14 cellular contexts compared by ENCODE assay signal in genomic region chr3:44845528-44846520, GRCh38. TPM values are rescaled to one million over a fixed set of nuclear protein-coding genes. Genes with fewer than 3 reads are reported as not detected.
DNase-seq lines count a peak whose midpoint lies in the region; ATAC-seq and TF ChIP-seq lines count a peak whose summit lies in the region.
"Had no signal": no experiment of that assay in that cellular context is flagged by ENCODE, and none has a peak within 500 bp of the region (broad histone marks: within the 10 kb centered on the region; RNA-seq: fewer than 3 reads in every experiment).

No MANE protein-coding gene starts in this region.

- H3K4me1 ChIP-seq in esophagus squamous epithelium = peaks cover 0 to 26% (median 8%) of the 10 kb centered on the region in 3 donors

- no peaks in the 10 kb centered on the region for H3K9me3 Mint-ChIP-seq in activated T-helper 17 cell treated with anti-CD3 and anti-CD28 coated beads, Interleukin-2, amount 50 U/mL, for 72 hours
- no peaks in the 10 kb centered on the region for H3K9me3 Mint-ChIP-seq in T-helper 2 cell treated with Interferon-gamma antibody and Interleukin-4, amounts not matched to agents 5 μg/mL and 100 μg/mL, for 36 hours
- no peaks in the 10 kb centered on the region for H3K9me3 Mint-ChIP-seq in stimulated activated naive B cell treated with anti-CD40 and anti-IgM and Interleukin-4, amounts not matched to agents 10 μg/mL and 1 μg/mL and 100 μg/mL, for 72 hours
- H3K9me3 Mint-ChIP-seq: T-helper 1 cell treated with Interleukin-12 subunit alpha and Interleukin-12 subunit beta and Interleukin-4 antibody, amounts not matched to agents 30 μg/mL and 1 μg/mL, for 36 hours had no signal

- H3K4me3 Mint-ChIP-seq in activated T-helper 17 cell treated with anti-CD3 and anti-CD28 coated beads, Interleukin-2, amount 50 U/mL, for 72 hours = no peak overlapping the region
- H3K4me3 Mint-ChIP-seq in T-helper 2 cell treated with Interferon-gamma antibody and Interleukin-4, amounts not matched to agents 5 μg/mL and 100 μg/mL, for 36 hours = no peak overlapping the region
- no peak overlapping the region for H3K4me3 Mint-ChIP-seq in stimulated activated naive B cell treated with anti-CD40 and anti-IgM and Interleukin-4, amounts not matched to agents 10 μg/mL and 1 μg/mL and 100 μg/mL, for 72 hours
- H3K4me3 Mint-ChIP-seq: T-helper 1 cell treated with Interleukin-12 subunit alpha and Interleukin-12 subunit beta and Interleukin-4 antibody, amounts not matched to agents 30 μg/mL and 1 μg/mL, for 36 hours had no signal

- peaks cover 0 to 4% (median 0%) of the 10 kb centered on the region in 3 donors for H3K36me3 ChIP-seq in esophagus squamous epithelium
- H3K36me3 ChIP-seq: thoracic aorta had no signal

- no peak for ATAC-seq in activated T-helper 17 cell treated with anti-CD3 and anti-CD28 coated beads, Interleukin-2, amount 50 U/mL, for 72 hours (replicated peaks)
- ATAC-seq in stimulated activated naive B cell treated with anti-CD40 and anti-IgM and Interleukin-4, amounts not matched to agents 10 μg/mL and 1 μg/mL and 100 μg/mL, for 72 hours (replicated peaks) = no peak

- H3K36me3 Mint-ChIP-seq in activated T-helper 17 cell treated with anti-CD3 and anti-CD28 coated beads, Interleukin-2, amount 50 U/mL, for 72 hours (ENCODE audit: low read depth) = peaks cover 25% of the 10 kb centered on the region
- peaks cover 44% of the 10 kb centered on the region for H3K36me3 Mint-ChIP-seq in T-helper 2 cell treated with Interferon-gamma antibody and Interleukin-4, amounts not matched to agents 5 μg/mL and 100 μg/mL, for 36 hours (ENCODE audit: low read depth)
- peaks cover 12 to 32% of the 10 kb centered on the region in 2 donors for H3K36me3 Mint-ChIP-seq in stimulated activated naive B cell treated with anti-CD40 and anti-IgM and Interleukin-4, amounts not matched to agents 10 μg/mL and 1 μg/mL and 100 μg/mL, for 72 hours

- H3K4me3 ChIP-seq in esophagus squamous epithelium = no peak overlapping the region
- H3K4me3 ChIP-seq: thoracic aorta had no signal

- no peak for TF ChIP-seq CTCF in esophagus squamous epithelium (IDR thresholded peaks at IDR 0.05)

- no peaks in the 10 kb centered on the region for H3K27me3 ChIP-seq in esophagus squamous epithelium

- intact Hi-C loops in esophagus squamous epithelium (cut with DNase I) = no loop called here

- WGBS in esophagus squamous epithelium, 2 donors = 40 to 54% methylated on average over 7 of the region's 7 CpGs

- TF ChIP-seq POLR2A in esophagus squamous epithelium (IDR thresholded peaks at IDR 0.05) = no peak

- peak overlapping the region; percentile 34 to 78 (median 72) for H3K27ac ChIP-seq in esophagus squamous epithelium

- no peaks in the 10 kb centered on the region for H3K4me1 Mint-ChIP-seq in activated T-helper 17 cell treated with anti-CD3 and anti-CD28 coated beads, Interleukin-2, amount 50 U/mL, for 72 hours
- H3K4me1 Mint-ChIP-seq in T-helper 2 cell treated with Interferon-gamma antibody and Interleukin-4, amounts not matched to agents 5 μg/mL and 100 μg/mL, for 36 hours (ENCODE audit: low read depth) = no peaks in the 10 kb centered on the region
- no peaks in the 10 kb centered on the region for H3K4me1 Mint-ChIP-seq in stimulated activated naive B cell treated with anti-CD40 and anti-IgM and Interleukin-4, amounts not matched to agents 10 μg/mL and 1 μg/mL and 100 μg/mL, for 72 hours

- H3K9me3 ChIP-seq in esophagus squamous epithelium = no peaks in the 10 kb centered on the region
- H3K9me3 ChIP-seq: thoracic aorta had no signal

- DNase-seq in esophagus squamous epithelium (lab: John Stamatoyannopoulos, UW) (no peak), kidney glomerular epithelial cell (lab: John Stamatoyannopoulos, UW) (peak; percentile 8), superior temporal gyrus (ENCODE audit: extremely low spot score) (peak; percentile 12), retina (no peak), NCI-H2029 (lab: John Stamatoyannopoulos, UW) (no peak)
- no peak for DNase-seq in T-helper 2 cell treated with Interferon-gamma antibody and Interleukin-4, amounts not matched to agents 5 μg/mL and 100 μg/mL, for 36 hours (ENCODE audit: low spot score)
- no peak for DNase-seq in stimulated activated naive B cell treated with anti-CD40 and anti-IgM and Interleukin-4, amounts not matched to agents 10 μg/mL and 1 μg/mL and 100 μg/mL, for 72 hours
- DNase-seq: activated CD4-positive, alpha-beta T cell treated with anti-CD3 and anti-CD28 coated beads, Interleukin-2, amount 50 U/mL, for 1 hour; OCI-M1; small intestine had no signal

- peak overlapping the region; percentile 3 for H3K27ac Mint-ChIP-seq in activated T-helper 17 cell treated with anti-CD3 and anti-CD28 coated beads, Interleukin-2, amount 50 U/mL, for 72 hours
- H3K27ac Mint-ChIP-seq in T-helper 2 cell treated with Interferon-gamma antibody and Interleukin-4, amounts not matched to agents 5 μg/mL and 100 μg/mL, for 36 hours = no peak overlapping the region
- no peak overlapping the region for H3K27ac Mint-ChIP-seq in stimulated activated naive B cell treated with anti-CD40 and anti-IgM and Interleukin-4, amounts not matched to agents 10 μg/mL and 1 μg/mL and 100 μg/mL, for 72 hours
- H3K27ac Mint-ChIP-seq: T-helper 1 cell treated with Interleukin-12 subunit alpha and Interleukin-12 subunit beta and Interleukin-4 antibody, amounts not matched to agents 30 μg/mL and 1 μg/mL, for 36 hours had no signal

- H3K27me3 Mint-ChIP-seq in activated T-helper 17 cell treated with anti-CD3 and anti-CD28 coated beads, Interleukin-2, amount 50 U/mL, for 72 hours = no peaks in the 10 kb centered on the region
- no peaks in the 10 kb centered on the region for H3K27me3 Mint-ChIP-seq in T-helper 2 cell treated with Interferon-gamma antibody and Interleukin-4, amounts not matched to agents 5 μg/mL and 100 μg/mL, for 36 hours (ENCODE audit: low read depth)
- H3K27me3 Mint-ChIP-seq in stimulated activated naive B cell treated with anti-CD40 and anti-IgM and Interleukin-4, amounts not matched to agents 10 μg/mL and 1 μg/mL and 100 μg/mL, for 72 hours = no peaks in the 10 kb centered on the region

RNA-seq across cellular contexts. Expression of gene TMEM42, which starts 15.9 kb away (rescaled TPM):
- total RNA-seq in activated T-helper 17 cell treated with anti-CD3 and anti-CD28 coated beads, Interleukin-2, amount 50 U/mL, for 72 hours = 1 to 10 TPM; 6.9 to 7.3 TPM
- total RNA-seq in esophagus squamous epithelium = 1 to 10 TPM; 4.3 to 9.2 (median 7.0) TPM

RNA-seq across cellular contexts. Expression of gene TGM4, which starts 28.6 kb away (rescaled TPM):
- total RNA-seq in activated T-helper 17 cell treated with anti-CD3 and anti-CD28 coated beads, Interleukin-2, amount 50 U/mL, for 72 hours = not detected
- not detected for total RNA-seq in esophagus squamous epithelium
- total RNA-seq: mononuclear cell, thoracic aorta had no signal

Comparison
In these comparisons a context has a peak if more than half of its experiments do, and no peak if none do; other contexts are left out.
1. DNase-seq: peak in kidney glomerular epithelial cell (single experiment) and superior temporal gyrus (single experiment); none in esophagus squamous epithelium (single experiment), retina (single experiment), NCI-H2029 (single experiment), T-helper 2 cell treated with Interferon-gamma antibody and Interleukin-4, amounts not matched to agents 5 μg/mL and 100 μg/mL, for 36 hours (single experiment) and stimulated activated naive B cell treated with anti-CD40 and anti-IgM and Interleukin-4, amounts not matched to agents 10 μg/mL and 1 μg/mL and 100 μg/mL, for 72 hours (single experiment).